15 cellular contexts compared by ENCODE assay signal in the genomic region with DNA sequence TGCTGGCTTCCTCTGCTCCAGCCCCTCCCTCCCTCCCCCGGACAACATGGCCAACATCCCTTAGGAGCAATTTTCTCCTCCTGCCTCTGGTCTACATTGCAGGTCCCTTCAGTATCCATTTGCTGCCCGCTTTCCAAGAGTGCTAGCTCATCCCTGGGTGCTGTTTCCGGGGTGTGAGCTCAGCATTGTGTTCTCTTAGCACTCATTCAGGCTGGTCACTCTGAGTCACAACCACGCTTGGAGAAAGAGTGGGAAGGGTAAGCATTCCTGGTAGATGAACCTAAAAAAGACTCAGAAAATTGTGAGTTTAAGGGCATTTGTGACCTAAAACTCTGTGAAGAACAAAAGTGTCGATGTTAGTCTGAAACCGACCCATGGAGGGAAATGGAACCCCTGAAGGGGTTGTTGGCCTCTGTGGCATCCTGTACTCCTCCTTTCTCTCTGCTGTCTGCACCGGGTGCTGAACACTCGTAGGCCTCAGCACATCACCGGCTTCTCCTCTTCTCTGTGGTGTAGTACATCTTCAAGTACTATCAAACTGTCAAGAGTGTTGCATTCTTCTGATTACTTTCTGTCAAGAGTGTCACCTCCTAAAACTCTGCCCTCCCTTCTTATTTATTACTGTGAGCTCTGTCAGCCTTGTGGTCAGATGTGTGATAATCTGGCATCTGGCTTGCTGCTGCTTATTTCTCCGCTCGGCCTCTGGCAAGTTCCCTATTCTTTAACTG.
DNase-seq lines count a peak whose midpoint lies in the region; ATAC-seq and TF ChIP-seq lines count a peak whose summit lies in the region.
"Had no signal": no experiment of that assay in that cellular context is flagged by ENCODE, and none has a peak within 500 bp of the region (broad histone marks: within the 10 kb centered on the region; RNA-seq: fewer than 3 reads in every experiment).

No MANE protein-coding gene starts in this region.

- H3K36me3 ChIP-seq in breast epithelium = no peaks in the 10 kb centered on the region

- H3K4me1 ChIP-seq in breast epithelium = no peaks in the 10 kb centered on the region
- H3K4me1 ChIP-seq: Caco-2, parathyroid adenoma had no signal

- H3K9me3 ChIP-seq in breast epithelium = no peaks in the 10 kb centered on the region
- H3K9me3 ChIP-seq: Caco-2 had no signal

- no peaks in the 10 kb centered on the region for H3K9me3 Mint-ChIP-seq in MCF 10A (ENCODE audit: unreplicated experiment)

- TF ChIP-seq CTCF in MCF 10A (IDR thresholded peaks at IDR 0.05; ENCODE audit: unreplicated experiment) (no peak), breast epithelium (IDR thresholded peaks at IDR 0.05) (no peak)

- no peak overlapping the region for H3K4me3 Mint-ChIP-seq in MCF 10A (ENCODE audit: unreplicated experiment)
- H3K4me3 Mint-ChIP-seq: activated CD4-positive, alpha-beta T cell treated with anti-CD3 and anti-CD28 coated beads for 36 hours; activated T-cell treated with anti-CD3 and anti-CD28 coated beads, Interleukin-2, amount 50 U/mL, for 4 hours; memory B cell had no signal

- CTCF ChIA-PET in MCF 10A (lab: Yijun Ruan, JAX) = interaction anchor here (0.7 kb wide), 1 partner anchor 1222 kb away, joined by 3 read pairs; no protein-coding TSS in a partner anchor

- POLR2A ChIA-PET in MCF 10A (lab: Yijun Ruan, JAX) = interaction anchor here (0.6 kb wide), 1 partner anchor 19 kb away, joined by 3 read pairs; no protein-coding TSS in a partner anchor

- no peaks in the 10 kb centered on the region for H3K27me3 Mint-ChIP-seq in MCF 10A (ENCODE audit: insufficient read depth, unreplicated experiment)
- H3K27me3 Mint-ChIP-seq: activated CD4-positive, alpha-beta T cell treated with anti-CD3 and anti-CD28 coated beads for 36 hours; memory B cell had no signal

- intact Hi-C loops in MCF 10A (cut with micrococcal nuclease) = no loop called here
- intact Hi-C loops in breast epithelium (cut with DNase I; ENCODE audit: low total_unique reads) = no loop called here

- no peaks in the 10 kb centered on the region for H3K36me3 Mint-ChIP-seq in MCF 10A (ENCODE audit: insufficient read depth, unreplicated experiment)
- H3K36me3 Mint-ChIP-seq: memory B cell had no signal

- TF ChIP-seq POLR2A in breast epithelium (IDR thresholded peaks at IDR 0.05) = no peak

- H3K27me3 ChIP-seq in breast epithelium = no peaks in the 10 kb centered on the region

- peak overlapping the region; percentile 47 for H3K27ac Mint-ChIP-seq in MCF 10A (ENCODE audit: low read depth, unreplicated experiment)
- H3K27ac Mint-ChIP-seq: activated CD4-positive, alpha-beta T cell treated with anti-CD3 and anti-CD28 coated beads for 36 hours; memory B cell had no signal

- BruUV-seq in MCF 10A (replicated peaks; lab: Mats Ljungman, UMichigan) = no TSS peak

- no peak for ATAC-seq in GM19351 (IDR thresholded peaks at IDR 0.05; ENCODE audit: unreplicated experiment)
- no peak for ATAC-seq in GM18861 (IDR thresholded peaks at IDR 0.05; ENCODE audit: unreplicated experiment)
- ATAC-seq: activated CD4-positive, alpha-beta T cell treated with anti-CD3 and anti-CD28 coated beads for 36 hours; activated T-cell treated with anti-CD3 and anti-CD28 coated beads, Interleukin-2, amount 50 U/mL, for 4 hours had no signal

- H3K4me1 Mint-ChIP-seq in MCF 10A (ENCODE audit: insufficient read depth, unreplicated experiment) = peaks cover 16% of the 10 kb centered on the region
- H3K4me1 Mint-ChIP-seq: activated CD4-positive, alpha-beta T cell treated with anti-CD3 and anti-CD28 coated beads for 36 hours; memory B cell had no signal

- H3K27ac ChIP-seq in breast epithelium = no peak overlapping the region
- H3K27ac ChIP-seq: parathyroid adenoma had no signal

- H3K4me3 ChIP-seq in breast epithelium = no peak overlapping the region

- DNase-seq in MCF 10A (ENCODE audit: unreplicated experiment) (peak; percentile 62), breast epithelium (ENCODE audit: low spot score in 2 of 2) (no peak), RPMI7951 (ENCODE audit: low read depth) (peak; percentile 6), glomerular visceral epithelial cell (ENCODE audit: extremely low spot score) (peak; percentile 73), stromal cell of bone marrow (ENCODE audit: low read depth) (peak; percentile 68), superior temporal gyrus (ENCODE audit: extremely low spot score) (no peak)
- DNase-seq: activated CD4-positive, alpha-beta T cell treated with anti-CD3 and anti-CD28 coated beads for 36 hours; activated T-cell treated with anti-CD3 and anti-CD28 coated beads, Interleukin-2, amount 50 U/mL, for 4 hours; Caco-2; NK-92 treated with Interleukin-12 subunit alpha and Interleukin-12 subunit beta, amount 100 ng/mL, for 24 hours; trophoblast cell had no signal

Comparison
In these comparisons a context has a peak if more than half of its experiments do, and no peak if none do; other contexts are left out.
1. DNase-seq: peak in MCF 10A (single experiment), RPMI7951 (single experiment), glomerular visceral epithelial cell (single experiment) and stromal cell of bone marrow (single experiment); none in breast epithelium (0 of 2) and superior temporal gyrus (single experiment).